ENCODE assay signal across 20 cellular contexts in genomic region chr4:86816463-86817107, GRCh38. TPM values are rescaled to one million over a fixed set of nuclear protein-coding genes. Genes with fewer than 3 reads are reported as not detected.
DNase-seq lines count a peak whose midpoint lies in the region; ATAC-seq and TF ChIP-seq lines count a peak whose summit lies in the region.
"Had no signal": no experiment of that assay in that cellular context is flagged by ENCODE, and none has a peak within 500 bp of the region (broad histone marks: within the 10 kb centered on the region; RNA-seq: fewer than 3 reads in every experiment).

No MANE protein-coding gene starts in this region.

- TF ChIP-seq CTCF in gastroesophageal sphincter (IDR thresholded peaks at IDR 0.05) (no peak), osteocyte (IDR thresholded peaks at IDR 0.05) (peak; percentile 13)

- peaks cover 0 to 11% (median 0%) of the 10 kb centered on the region in 3 donors for H3K9me3 ChIP-seq in gastroesophageal sphincter
- H3K9me3 ChIP-seq: SJCRH30 had no signal

- intact Hi-C loops in Right ventricle myocardium inferior (cut with DNase I) (no loop called here), cardiac septum (cut with DNase I) (no loop called here)

- DNase-seq in Right ventricle myocardium inferior (ENCODE audit: missing footprints) (no peak), cardiac septum (ENCODE audit: low spot score) (no peak), osteocyte (ENCODE audit: extremely low spot score, unreplicated experiment) (no peak), NCI-H345 (lab: John Stamatoyannopoulos, UW) (no peak), NCI-H82 (lab: John Stamatoyannopoulos, UW) (no peak), hepatic stellate cell (ENCODE audit: low spot score) (no peak)
- DNase-seq: 8988T; activated naive CD4-positive, alpha-beta T cell treated with anti-CD3 and anti-CD28 coated beads for 36 hours; central memory CD4-positive, alpha-beta T cell; GDM1; HCEC 1CT; immature natural killer cell; NCI-H2029; NCI-H774; SJCRH30; stimulated activated naive CD4-positive, alpha-beta T cell treated with Interleukin-2 at 50 U/mL for 16 hours had no signal

- TF ChIP-seq POLR2A in gastroesophageal sphincter (IDR thresholded peaks at IDR 0.05): no peak

- no peaks in the 10 kb centered on the region for H3K27me3 ChIP-seq in gastroesophageal sphincter
- H3K27me3 ChIP-seq: SJCRH30 had no signal

- ATAC-seq in Right ventricle myocardium inferior: peak; percentile 80
- peak; percentile 83 for ATAC-seq in gastroesophageal sphincter
- ATAC-seq in GM19328 (IDR thresholded peaks at IDR 0.05; ENCODE audit: unreplicated experiment): no peak

- H3K27ac ChIP-seq in gastroesophageal sphincter: peak overlapping the region in 3 of 4 donors; percentile 33 to 59 (median 43)
- H3K27ac ChIP-seq: SJCRH30 had no signal

- H3K4me1 Mint-ChIP-seq in osteocyte (ENCODE audit: unreplicated experiment): peaks cover 27% of the 10 kb centered on the region
- H3K4me1 Mint-ChIP-seq: immature natural killer cell had no signal

- WGBS in gastroesophageal sphincter (ENCODE audit: low coverage in 1 of 2), 2 donors: 23 to 63% methylated on average over 7 of the region's 7 CpGs

- H3K4me1 ChIP-seq in gastroesophageal sphincter: peaks cover 0 to 10% (median 0%) of the 10 kb centered on the region in 3 donors
- H3K4me1 ChIP-seq: SJCRH30 had no signal

- H3K36me3 ChIP-seq in gastroesophageal sphincter: peaks cover 0 to 39% of the 10 kb centered on the region in 2 donors

- H3K4me3 ChIP-seq in gastroesophageal sphincter: no peak overlapping the region
- H3K4me3 ChIP-seq: SJCRH30 had no signal

- H3K36me3 Mint-ChIP-seq in osteocyte (ENCODE audit: unreplicated experiment): peaks cover 32% of the 10 kb centered on the region

- H3K27ac Mint-ChIP-seq in osteocyte (ENCODE audit: unreplicated experiment): peak overlapping the region; percentile 82
- H3K27ac Mint-ChIP-seq: activated naive CD4-positive, alpha-beta T cell treated with anti-CD3 and anti-CD28 coated beads for 36 hours; immature natural killer cell had no signal

- no peak overlapping the region for H3K4me3 Mint-ChIP-seq in osteocyte (ENCODE audit: unreplicated experiment)
- H3K4me3 Mint-ChIP-seq: activated naive CD4-positive, alpha-beta T cell treated with anti-CD3 and anti-CD28 coated beads for 36 hours; immature natural killer cell had no signal

- no peak for TF ChIP-seq EP300 in gastroesophageal sphincter (IDR thresholded peaks at IDR 0.05)

- peaks cover 6% of the 10 kb centered on the region for H3K9me3 Mint-ChIP-seq in osteocyte (ENCODE audit: unreplicated experiment)

- H3K27me3 Mint-ChIP-seq in osteocyte (ENCODE audit: unreplicated experiment): no peaks in the 10 kb centered on the region

RNA-seq across cellular contexts. Expression of gene SLC10A6, which starts 32.6 kb away (rescaled TPM):
- total RNA-seq in Right ventricle myocardium inferior (0.35 TPM), cardiac septum (1.3 TPM), gastroesophageal sphincter (1 to 10 TPM in 3 of 4 donors, under 1 TPM in 1; 0.35 to 3.3 (median 2.0) TPM), osteocyte (not detected in 2 replicates)
- total RNA-seq: activated naive CD4-positive, alpha-beta T cell treated with anti-CD3 and anti-CD28 coated beads for 36 hours; M059J; myocyte; SJCRH30 had no signal
